Comparison of ENCODE assay signal across 26 cellular contexts in the genomic region with DNA sequence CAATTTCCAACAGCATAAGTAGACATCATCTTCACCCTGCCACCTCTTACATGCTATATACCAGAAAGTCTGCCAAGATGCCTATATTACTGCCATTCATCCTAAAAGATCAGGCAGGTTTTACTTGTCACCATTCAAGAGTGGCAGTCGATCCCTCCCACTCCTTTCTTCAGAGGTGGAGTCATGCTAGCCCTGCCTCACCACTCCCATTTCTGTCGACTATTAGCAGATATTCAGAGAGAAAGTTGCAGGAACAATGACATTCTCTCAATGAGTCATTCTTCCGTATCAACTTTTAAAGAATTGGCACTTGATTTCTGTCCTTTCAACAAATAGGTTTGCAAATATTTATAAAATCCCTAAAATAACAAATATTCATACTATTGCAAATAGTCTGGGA.
DNase-seq lines count a peak whose midpoint lies in the region; TF ChIP-seq lines count a peak whose summit lies in the region.
"Had no signal": no experiment of that assay in that cellular context is flagged by ENCODE, and none has a peak within 500 bp of the region (broad histone marks: within the 10 kb centered on the region; RNA-seq: fewer than 3 reads in every experiment).

No MANE protein-coding gene starts in this region.

- H2AK5ac ChIP-seq in mesendoderm (ENCODE audit: low read length), result no peak overlapping the region

- H3K27me3 Mint-ChIP-seq in endodermal cell (ENCODE audit: insufficient read depth), result no peaks in the 10 kb centered on the region
- H3K27me3 Mint-ChIP-seq: CD8-positive, alpha-beta memory T cell had no signal

- intact Hi-C loops in adrenal gland (cut with DNase I), result no loop called here

- DNase-seq in A172 (ENCODE audit: low spot score) (peak; percentile 6), HPDE6-E6E7 (ENCODE audit: extremely low spot score) (peak; percentile 31), endodermal cell (peak; percentile 51), mesendoderm (peak; percentile 56), NCI-H1417 treated with DMSO at 0.1 percent for 48 hours (lab: John Stamatoyannopoulos, UW) (no peak), SK-N-DZ (ENCODE audit: low spot score) (no peak), adrenal gland (no peak)
- DNase-seq: 8988T; AML-193; C1 segment of cervical spinal cord; Calu3; CD8-positive, alpha-beta memory T cell; DMS153; GF-D8; H9; HFFc6; KBM-7; NCI-H1092; NCI-H1436 treated with DMSO at 0.1 percent for 48 hours; NCI-H2029; NCI-H345; NCI-H524 treated with DMSO at 0.1 percent for 48 hours; NCI-H82; RPMI8226; SIG-M5 had no signal

- H2BK5ac ChIP-seq in mesendoderm (ENCODE audit: low read length), result no peak overlapping the region

- H3K4me3 ChIP-seq in endodermal cell (ENCODE audit: low read length), result no peak overlapping the region
- no peak overlapping the region for H3K4me3 ChIP-seq in mesendoderm (ENCODE audit: low read length)
- H3K4me3 ChIP-seq in adrenal gland, result no peak overlapping the region
- H3K4me3 ChIP-seq: PC-9 had no signal

- no peaks in the 10 kb centered on the region for H3K79me1 ChIP-seq in mesendoderm (ENCODE audit: low read length)

- H3K56ac ChIP-seq in mesendoderm (ENCODE audit: low read length), result no peak overlapping the region

- TF ChIP-seq CTCF in endodermal cell (conservative IDR thresholded peaks at IDR 0.05), result no peak
- no peak for TF ChIP-seq CTCF in adrenal gland (IDR thresholded peaks at IDR 0.05)

- no peak for TF ChIP-seq POLR2A in adrenal gland (IDR thresholded peaks at IDR 0.05)

- no peak overlapping the region for H3K23ac ChIP-seq in mesendoderm (ENCODE audit: low read length)

- no peak overlapping the region for H2BK15ac ChIP-seq in mesendoderm (replicated peaks; ENCODE audit: low read depth)

- H3K27ac ChIP-seq in endodermal cell (ENCODE audit: low read depth, low read length) (no peak overlapping the region), mesendoderm (ENCODE audit: low read depth, low read length) (no peak overlapping the region), adrenal gland (no peak overlapping the region)
- H3K27ac ChIP-seq: PC-9 had no signal

- H3K4ac ChIP-seq in mesendoderm (ENCODE audit: low read depth, low read length), result no peak overlapping the region

- no peaks in the 10 kb centered on the region for H3K4me1 Mint-ChIP-seq in endodermal cell
- H3K4me1 Mint-ChIP-seq: CD8-positive, alpha-beta memory T cell had no signal

- H3K4me3 Mint-ChIP-seq in endodermal cell, result no peak overlapping the region
- H3K4me3 Mint-ChIP-seq: CD8-positive, alpha-beta memory T cell; H9; HFFc6 had no signal

- H3K18ac ChIP-seq in mesendoderm (ENCODE audit: low read length), result no peak overlapping the region

- no peak overlapping the region for H4K5ac ChIP-seq in mesendoderm (ENCODE audit: low read length)

- H3K79me2 ChIP-seq in mesendoderm (ENCODE audit: control insufficient read depth, insufficient read depth, low read length), result no peaks in the 10 kb centered on the region

- H3K4me1 ChIP-seq in endodermal cell (ENCODE audit: control insufficient read depth, insufficient read depth, low read length) (no peaks in the 10 kb centered on the region), mesendoderm (ENCODE audit: control insufficient read depth, low read depth, low read length) (no peaks in the 10 kb centered on the region), adrenal gland (replicated peaks in 1 of 2) (no peaks in the 10 kb centered on the region)

- H3K36me3 ChIP-seq in endodermal cell (ENCODE audit: control insufficient read depth, insufficient read depth, low read length) (no peaks in the 10 kb centered on the region), mesendoderm (ENCODE audit: control insufficient read depth, insufficient read depth, low read length) (no peaks in the 10 kb centered on the region), adrenal gland (replicated peaks in 1 of 2) (no peaks in the 10 kb centered on the region)

- H3K27ac Mint-ChIP-seq in endodermal cell, result no peak overlapping the region
- H3K27ac Mint-ChIP-seq: CD8-positive, alpha-beta memory T cell; H9; HFFc6 had no signal

- H3K27me3 ChIP-seq in endodermal cell (ENCODE audit: control insufficient read depth, insufficient read depth, low read length, poor library complexity, severe bottlenecking), result no peaks in the 10 kb centered on the region
- H3K27me3 ChIP-seq in mesendoderm (ENCODE audit: insufficient read depth, low read length, poor library complexity), result no peaks in the 10 kb centered on the region
- no peaks in the 10 kb centered on the region for H3K27me3 ChIP-seq in adrenal gland

- H3K9me3 ChIP-seq in endodermal cell (ENCODE audit: control insufficient read depth, low read length), result no peaks in the 10 kb centered on the region
- H3K9me3 ChIP-seq in adrenal gland (replicated peaks in 1 of 3), result no peaks in the 10 kb centered on the region

- no peak overlapping the region for H2BK120ac ChIP-seq in mesendoderm (ENCODE audit: low read depth, low read length)

- no peak overlapping the region for H3K9ac ChIP-seq in endodermal cell (ENCODE audit: extremely low read depth, low read length, poor library complexity, severe bottlenecking)
- no peak overlapping the region for H3K9ac ChIP-seq in mesendoderm (ENCODE audit: low read length)

- H4K8ac ChIP-seq in mesendoderm (ENCODE audit: low read depth, low read length), result no peak overlapping the region

- WGBS in endodermal cell (ENCODE audit: insufficient coverage in 1 of 2, insufficient read length in 1 of 2), 2 experiments, result 53 to 74% methylated on average over 2 to 3 of the region's 3 CpGs
- no CpG with 5 or more reads among the region's 3 CpGs for WGBS in mesendoderm (ENCODE audit: extremely low coverage, insufficient coverage, low lambda C conversion rate)
- WGBS in adrenal gland, 4 donors, result 69 to 73% (median 70%) methylated on average over 3 of the region's 3 CpGs

- no peaks in the 10 kb centered on the region for H3K9me3 Mint-ChIP-seq in endodermal cell
- H3K9me3 Mint-ChIP-seq: H9 had no signal

- H3K36me3 Mint-ChIP-seq in endodermal cell (ENCODE audit: low read depth), result no peaks in the 10 kb centered on the region
- H3K36me3 Mint-ChIP-seq: CD8-positive, alpha-beta memory T cell had no signal

- H3K4me2 ChIP-seq in mesendoderm (ENCODE audit: low read length), result no peak overlapping the region
- H3K4me2 ChIP-seq: PC-9 had no signal

Comparison
In these comparisons a context has a peak if more than half of its experiments do, and no peak if none do; other contexts are left out.
1. DNase-seq: peak in A172 (single experiment), HPDE6-E6E7 (single experiment), endodermal cell (single experiment) and mesendoderm (single experiment); none in NCI-H1417 treated with DMSO at 0.1 percent for 48 hours (single experiment), SK-N-DZ (single experiment) and adrenal gland (0 of 7).